ENCODE assay signal across 8 cellular contexts in genomic region chr2:219509780-219510511, GRCh38. TPM values are rescaled to one million over a fixed set of nuclear protein-coding genes. Genes with fewer than 3 reads are reported as not detected.
DNase-seq lines count a peak whose midpoint lies in the region; ATAC-seq and TF ChIP-seq lines count a peak whose summit lies in the region.

No MANE protein-coding gene starts in this region.

- DNase-seq in CD8-positive, alpha-beta memory T cell, result peak in 4 of 5 donors; percentile 7 to 42 (median 29)
- DNase-seq in KG1 (lab: John Stamatoyannopoulos, UW) (peak; percentile 15), astrocyte of the cerebellum (ENCODE audit: low read depth) (no peak), hepatocyte (ENCODE audit: low spot score) (peak; percentile 82), sigmoid colon (peak; percentile 81), A172 (ENCODE audit: low spot score) (no peak)

- H3K9me3 Mint-ChIP-seq in CD8-positive, alpha-beta memory T cell, result peaks cover 0 to 4% (median 0%) of the 10 kb centered on the region in 5 donors

- H3K36me3 ChIP-seq in CD8-positive, alpha-beta memory T cell (ENCODE audit: insufficient read depth, low read length), result peaks cover 2% of the 10 kb centered on the region
- H3K36me3 ChIP-seq in SU-DHL-6 (ENCODE audit: low read length) (no peaks in the 10 kb centered on the region), hepatocyte (replicated peaks; ENCODE audit: insufficient read depth, low read depth) (no peaks in the 10 kb centered on the region), sigmoid colon (peaks cover 8 to 26% (median 13%) of the 10 kb centered on the region in 4 donors)

- H3K36me3 Mint-ChIP-seq in CD8-positive, alpha-beta memory T cell, result peaks cover 1 to 25% (median 3%) of the 10 kb centered on the region in 3 donors

- H3K9me2 ChIP-seq in SU-DHL-6 (replicated peaks; ENCODE audit: insufficient read depth, low read length) (no peaks in the 10 kb centered on the region), hepatocyte (replicated peaks; ENCODE audit: insufficient read depth) (no peaks in the 10 kb centered on the region)

- H2AFZ ChIP-seq in SU-DHL-6 (ENCODE audit: low read depth, low read length, severe bottlenecking), result no peak overlapping the region
- H2AFZ ChIP-seq in hepatocyte, result no peak overlapping the region

- TF ChIP-seq POLR2A in sigmoid colon (IDR thresholded peaks at IDR 0.05), result no peak

- H3K4me1 ChIP-seq in CD8-positive, alpha-beta memory T cell (ENCODE audit: insufficient read depth, low read length), result peaks cover 15% of the 10 kb centered on the region
- H3K4me1 ChIP-seq in hepatocyte (ENCODE audit: insufficient read depth) (peaks cover 33% of the 10 kb centered on the region), sigmoid colon (peaks cover 0 to 29% (median 22%) of the 10 kb centered on the region in 4 donors)

- peaks cover 12% of the 10 kb centered on the region for H3K27me3 ChIP-seq in CD8-positive, alpha-beta memory T cell (ENCODE audit: insufficient read depth, low read length, poor library complexity, severe bottlenecking)
- H3K27me3 ChIP-seq in SU-DHL-6 (ENCODE audit: low read length), result no peaks in the 10 kb centered on the region
- H3K27me3 ChIP-seq in hepatocyte, result peaks cover 31% of the 10 kb centered on the region
- peaks cover 6 to 55% (median 9%) of the 10 kb centered on the region in 3 donors for H3K27me3 ChIP-seq in sigmoid colon

- H3K27ac ChIP-seq in CD8-positive, alpha-beta memory T cell (ENCODE audit: low read depth, low read length), result peak overlapping the region; percentile 43
- H3K27ac ChIP-seq in SU-DHL-6 (ENCODE audit: low read depth, low read length) (no peak overlapping the region), hepatocyte (no peak overlapping the region), sigmoid colon (peak overlapping the region in 1 of 4 donors; percentile 45)

- CTCF ChIA-PET in CD8-positive, alpha-beta memory T cell (lab: Charles Lee), result interaction anchor here (0.6 to 6.7 kb wide), 12 partner anchors 9 to 101 kb away, joined by 3 to 36 read pairs (median 4); partner anchors contain the start of gene GMPPA

- 7% methylated on average over 21 of the region's 26 CpGs for WGBS in hepatocyte (ENCODE audit: low lambda C conversion rate, missing lambda C conversion rate)
- WGBS in sigmoid colon, 2 donors, result 2% methylated on average over 26 of the region's 26 CpGs

- H3K79me2 ChIP-seq in SU-DHL-6 (ENCODE audit: insufficient read depth, low read length) (no peaks in the 10 kb centered on the region), hepatocyte (no peaks in the 10 kb centered on the region)

- TF ChIP-seq EP300 in sigmoid colon (IDR thresholded peaks at IDR 0.05), result no peak

- intact Hi-C loops in sigmoid colon (cut with DNase I), result no loop called here

- no peak overlapping the region for H3K4me3 ChIP-seq in CD8-positive, alpha-beta memory T cell (ENCODE audit: low read length)
- H3K4me3 ChIP-seq in SU-DHL-6 (ENCODE audit: insufficient read depth, low read length, poor library complexity, severe bottlenecking), result no peak overlapping the region
- no peak overlapping the region for H3K4me3 ChIP-seq in astrocyte of the cerebellum (ENCODE audit: low read depth, low read length)
- peak overlapping the region; percentile 24 for H3K4me3 ChIP-seq in hepatocyte
- peak overlapping the region in 3 of 4 donors; percentile 8 to 46 (median 24) for H3K4me3 ChIP-seq in sigmoid colon

- H3K4me2 ChIP-seq in SU-DHL-6 (ENCODE audit: low read depth, low read length, poor library complexity, severe bottlenecking) (no peak overlapping the region), hepatocyte (peak overlapping the region; percentile 90)

- POLR2A ChIA-PET in CD8-positive, alpha-beta memory T cell (lab: Charles Lee), result interaction anchor here (1.0 kb wide), 1 partner anchor 11 kb away, joined by 5 read pairs; the partner anchor contains the start of gene GMPPA

- ATAC-seq in GM19463 (IDR thresholded peaks at IDR 0.05; ENCODE audit: unreplicated experiment), result peak; percentile 66

- no peaks in the 10 kb centered on the region for H4K20me1 ChIP-seq in SU-DHL-6 (ENCODE audit: low read depth, low read length)
- no peaks in the 10 kb centered on the region for H4K20me1 ChIP-seq in hepatocyte (ENCODE audit: insufficient read depth, poor library complexity, severe bottlenecking)

- TF ChIP-seq CTCF in SU-DHL-6 (IDR thresholded peaks at IDR 0.05; ENCODE audit: insufficient read depth, low read length, poor library complexity, severe bottlenecking), result peak; percentile 48
- peak; percentile 81 for TF ChIP-seq CTCF in astrocyte of the cerebellum (IDR thresholded peaks at IDR 0.05; ENCODE audit: low read depth, low read length, missing control alignments)
- peak; percentile 68 for TF ChIP-seq CTCF in hepatocyte (IDR thresholded peaks at IDR 0.05; ENCODE audit: poor library complexity)
- TF ChIP-seq CTCF in sigmoid colon (IDR thresholded peaks at IDR 0.05), result peak in 3 of 4 experiments; percentile 51 to 71 (median 69)

- in situ Hi-C loops in astrocyte of the cerebellum (cut with HindIII; ENCODE audit: low sequenced_read_pairs), result no loop called here

- peaks cover 42 to 56% of the 10 kb centered on the region in 2 donors for H3K27me3 Mint-ChIP-seq in CD8-positive, alpha-beta memory T cell

- no peak overlapping the region for H3K9ac ChIP-seq in SU-DHL-6 (ENCODE audit: low read length)

- H3K4me1 Mint-ChIP-seq in CD8-positive, alpha-beta memory T cell, result peaks cover 17 to 37% (median 20%) of the 10 kb centered on the region in 3 donors

- H3K4me3 Mint-ChIP-seq in CD8-positive, alpha-beta memory T cell, result peak overlapping the region in 6 of 7 donors; percentile 19 to 71 (median 58)

- H3K27ac Mint-ChIP-seq in CD8-positive, alpha-beta memory T cell, result peak overlapping the region in 1 of 8 donors; percentile 21

- H3F3A ChIP-seq in SU-DHL-6 (ENCODE audit: insufficient read depth), result no peaks in the 10 kb centered on the region

- no peaks in the 10 kb centered on the region for H3K9me3 ChIP-seq in CD8-positive, alpha-beta memory T cell (ENCODE audit: low read length)
- H3K9me3 ChIP-seq in SU-DHL-6 (ENCODE audit: insufficient read depth, low read length) (no peaks in the 10 kb centered on the region), hepatocyte (ENCODE audit: low read depth) (no peaks in the 10 kb centered on the region), sigmoid colon (no peaks in the 10 kb centered on the region)

RNA-seq across cellular contexts. Expression of gene ASIC4, which starts 4.3 kb away (rescaled TPM):
- total RNA-seq in CD8-positive, alpha-beta memory T cell, result not detected
- not detected for polyA plus RNA-seq in CD8-positive, alpha-beta memory T cell
- total RNA-seq in hepatocyte (not detected in 2 replicates), sigmoid colon (under 1 TPM in 1 of 4 donors, not detected in 3; under 0.01 TPM)
- polyA plus RNA-seq in hepatocyte (0.07 TPM in 1 of 2 replicates, not detected in the other), sigmoid colon (under 1 TPM in 1 of 3 donors, not detected in 2; 0.07 TPM)
- 0.12 and 0.43 TPM in 2 replicates for total RNA-seq in A172 (2014; rRNA removed; shearing (Covaris generic))

RNA-seq across cellular contexts. Expression of gene GMPPA, which starts 11.3 kb away (rescaled TPM):
- 10 to 100 TPM; 36.9 to 37.1 TPM for total RNA-seq in CD8-positive, alpha-beta memory T cell
- polyA plus RNA-seq in CD8-positive, alpha-beta memory T cell, result 32.5 TPM
- total RNA-seq in hepatocyte (51.3 and 76.5 TPM in 2 replicates), sigmoid colon (10 to 100 TPM; 13.9 to 24.7 (median 21.3) TPM)
- polyA plus RNA-seq in hepatocyte (67.8 and 75.6 TPM in 2 replicates), sigmoid colon (10 to 100 TPM; 42.6 to 52.8 (median 44.2) TPM)
- 52.5 and 54.7 TPM in 2 replicates for total RNA-seq in A172 (2014; rRNA removed; shearing (Covaris generic))

RNA-seq across cellular contexts. Expression of gene CHPF, which starts 33.7 kb away (rescaled TPM):
- total RNA-seq in CD8-positive, alpha-beta memory T cell, result 10 to 100 TPM; 32.9 to 36.5 TPM
- polyA plus RNA-seq in CD8-positive, alpha-beta memory T cell, result 8.7 TPM
- 180 and 193 TPM in 2 replicates for total RNA-seq in hepatocyte
- 315 and 361 TPM in 2 replicates for polyA plus RNA-seq in hepatocyte
- 10 to 100 TPM; 12.5 to 39.1 (median 23.5) TPM for total RNA-seq in sigmoid colon
- polyA plus RNA-seq in sigmoid colon, result 10 to 100 TPM in 1 of 3 donors, 1 to 10 TPM in 2; 5.5 to 37.3 (median 6.6) TPM
- 139 and 161 TPM in 2 replicates for total RNA-seq in A172 (2014; rRNA removed; shearing (Covaris generic))

RNA-seq across cellular contexts. Expression of gene TMEM198, which starts 33.9 kb away (rescaled TPM):
- total RNA-seq in CD8-positive, alpha-beta memory T cell, result 1 to 10 TPM; 5.2 to 6.0 TPM
- not detected for polyA plus RNA-seq in CD8-positive, alpha-beta memory T cell
- total RNA-seq in hepatocyte (7.3 and 8.0 TPM in 2 replicates), sigmoid colon (1 to 10 TPM in 3 of 4 donors, under 1 TPM in 1; 0.71 to 3.0 (median 1.6) TPM)
- polyA plus RNA-seq in hepatocyte (10.4 and 12.2 TPM in 2 replicates), sigmoid colon (1 to 10 TPM in 2 of 3 donors, not detected in 1; 1.2 to 3.9 TPM)
- 1.4 and 2.2 TPM in 2 replicates for total RNA-seq in A172 (2014; rRNA removed; shearing (Covaris generic))

Comparison
In these comparisons a context has a peak if more than half of its experiments do, and no peak if none do; other contexts are left out.
1. DNase-seq: peak in CD8-positive, alpha-beta memory T cell (4 of 5), KG1 (single experiment), hepatocyte (single experiment) and sigmoid colon (single experiment); none in astrocyte of the cerebellum (single experiment) and A172 (single experiment).
2. H3K4me3 ChIP-seq: peak in hepatocyte (single experiment) and sigmoid colon (3 of 4); none in CD8-positive, alpha-beta memory T cell (single experiment), SU-DHL-6 (single experiment) and astrocyte of the cerebellum (single experiment).
3. Peak in every context shown above with its lines, with median percentiles within 50 percentile points of each other: CTCF ChIP-seq.